ENCODE assay signal across 32 cellular contexts in the genomic region with DNA sequence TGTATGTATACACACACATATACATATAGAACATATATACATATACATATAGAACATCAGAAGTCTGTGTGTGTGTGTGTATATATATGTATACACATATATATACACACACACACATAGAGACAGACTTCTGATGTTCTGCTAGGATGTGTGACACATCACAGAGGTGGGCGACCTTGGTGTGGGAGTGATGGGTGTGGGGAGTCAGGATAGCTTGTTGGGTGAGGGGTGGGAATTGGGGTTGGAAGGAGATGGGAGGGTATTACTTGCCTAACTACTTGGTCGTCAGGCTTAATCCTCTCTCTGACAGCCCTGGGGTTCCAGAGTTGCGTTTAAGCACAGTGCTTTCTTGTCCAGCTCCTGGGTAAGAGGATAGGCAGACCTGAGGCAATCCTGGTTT.
"Had no signal": no experiment of that assay in that cellular context is flagged by ENCODE, and none has a peak within 500 bp of the region (broad histone marks: within the 10 kb centered on the region; RNA-seq: fewer than 3 reads in every experiment).

No MANE protein-coding gene starts in this region.

- H3K27ac Mint-ChIP-seq: activated B cell treated with CpG ODN at 0.5 μM for 24 hours; activated CD4-positive, alpha-beta memory T cell treated with anti-CD3 and anti-CD28 coated beads for 36 hours; activated naive CD4-positive, alpha-beta T cell treated with anti-CD3 and anti-CD28 coated beads, Interleukin-2, amount 10 ng/mL, durations not matched to agents 7 days and 5 days; activated naive CD8-positive, alpha-beta T cell; activated naive CD8-positive, alpha-beta T cell treated with anti-CD3 and anti-CD28 coated beads, Interleukin-2, amount 50 U/mL, for 24 hours; T-helper 1 cell treated with Interleukin-12 subunit alpha and Interleukin-12 subunit beta and Interleukin-4 antibody, amounts not matched to agents 30 μg/mL and 1 μg/mL, for 36 hours; T-helper 2 cell treated with Interferon-gamma antibody and Interleukin-4, amounts not matched to agents 5 μg/mL and 100 μg/mL, for 36 hours had no signal

- H3K9me3 Mint-ChIP-seq: activated B cell treated with CpG ODN at 0.5 μM for 24 hours; activated CD4-positive, alpha-beta memory T cell treated with anti-CD3 and anti-CD28 coated beads for 36 hours; activated naive CD4-positive, alpha-beta T cell treated with anti-CD3 and anti-CD28 coated beads, Interleukin-2, amount 10 ng/mL, durations not matched to agents 7 days and 5 days; activated naive CD8-positive, alpha-beta T cell treated with anti-CD3 and anti-CD28 coated beads, Interleukin-2, amount 50 U/mL, for 24 hours; central memory CD8-positive, alpha-beta T cell; T-helper 1 cell treated with Interleukin-12 subunit alpha and Interleukin-12 subunit beta and Interleukin-4 antibody, amounts not matched to agents 30 μg/mL and 1 μg/mL, for 36 hours; T-helper 2 cell treated with Interferon-gamma antibody and Interleukin-4, amounts not matched to agents 5 μg/mL and 100 μg/mL, for 36 hours had no signal

- H3K36me3 Mint-ChIP-seq: activated CD4-positive, alpha-beta memory T cell treated with anti-CD3 and anti-CD28 coated beads for 36 hours; activated naive CD4-positive, alpha-beta T cell treated with anti-CD3 and anti-CD28 coated beads, Interleukin-2, amount 10 ng/mL, durations not matched to agents 7 days and 5 days; activated naive CD8-positive, alpha-beta T cell had no signal

- H3K27me3 Mint-ChIP-seq: central memory CD8-positive, alpha-beta T cell had no signal

- H3K4me1 Mint-ChIP-seq: activated B cell treated with CpG ODN at 0.5 μM for 24 hours; activated naive CD4-positive, alpha-beta T cell treated with anti-CD3 and anti-CD28 coated beads, Interleukin-2, amount 10 ng/mL, durations not matched to agents 7 days and 5 days; activated naive CD8-positive, alpha-beta T cell treated with anti-CD3 and anti-CD28 coated beads, Interleukin-2, amount 50 U/mL, for 24 hours had no signal

- ATAC-seq: activated naive CD8-positive, alpha-beta T cell treated with anti-CD3 and anti-CD28 coated beads, Interleukin-2, amount 50 U/mL, for 24 hours; PC-3 had no signal

- H3K4me3 Mint-ChIP-seq: activated B cell treated with CpG ODN at 0.5 μM for 24 hours; activated CD4-positive, alpha-beta memory T cell treated with anti-CD3 and anti-CD28 coated beads for 36 hours; activated naive CD4-positive, alpha-beta T cell treated with anti-CD3 and anti-CD28 coated beads, Interleukin-2, amount 10 ng/mL, durations not matched to agents 7 days and 5 days; activated naive CD8-positive, alpha-beta T cell; activated naive CD8-positive, alpha-beta T cell treated with anti-CD3 and anti-CD28 coated beads, Interleukin-2, amount 50 U/mL, for 24 hours; central memory CD8-positive, alpha-beta T cell; T-helper 1 cell treated with Interleukin-12 subunit alpha and Interleukin-12 subunit beta and Interleukin-4 antibody, amounts not matched to agents 30 μg/mL and 1 μg/mL, for 36 hours; T-helper 2 cell treated with Interferon-gamma antibody and Interleukin-4, amounts not matched to agents 5 μg/mL and 100 μg/mL, for 36 hours had no signal

- DNase-seq: activated B cell treated with CpG ODN at 0.5 μM for 24 hours; activated CD4-positive, alpha-beta memory T cell treated with anti-CD3 and anti-CD28 coated beads for 36 hours; activated CD4-positive, alpha-beta T cell treated with anti-CD3 and anti-CD28 coated beads for 4 hours; activated CD4-positive, alpha-beta T cell treated with anti-CD3 and anti-CD28 coated beads, Interleukin-2, amount 50 U/mL, for 1 hour; activated CD4-positive, CD25-positive, alpha-beta regulatory T cell treated with anti-CD3 and anti-CD28 coated beads, Interleukin-2, amount 50 U/mL, for 72 hours; activated CD8-positive, alpha-beta memory T cell treated with anti-CD3 and anti-CD28 coated beads, Interleukin-2, amount 50 U/mL, for 4 hours; activated effector memory CD4-positive, alpha-beta T cell treated with Interleukin-2 at 50 U/mL for 16 hours; activated naive CD4-positive, alpha-beta T cell treated with anti-CD3 and anti-CD28 coated beads, Interleukin-2, amount 10 ng/mL, durations not matched to agents 7 days and 5 days; activated naive CD8-positive, alpha-beta T cell treated with anti-CD3 and anti-CD28 coated beads, Interleukin-2, amount 50 U/mL, for 24 hours; activated T-cell treated with anti-CD3 and anti-CD28 coated beads, Interleukin-2, amount 50 U/mL, for 48 hours; amniotic stem cell; aorta; MM.1S; NCI-H1092; NCI-H1436 treated with DMSO at 0.1 percent for 48 hours; NCI-H1694 treated with DMSO at 0.1 percent for 48 hours; NCI-H2029 treated with DMSO at 0.1 percent for 48 hours; NCI-H2107; NCI-H2171; NCI-H510A; NCI-H526; NCI-H748 treated with DMSO at 0.1 percent for 48 hours; NK-92 treated with Interleukin-12 subunit alpha and Interleukin-12 subunit beta, amount 100 ng/mL, for 24 hours; PC-3; Peyer's patch; RPMI8226; SHP77 treated with DMSO at 0.1 percent for 48 hours; SK-N-SH had no signal
